Comparison of ENCODE assay signal across 27 cellular contexts in the genomic region with DNA sequence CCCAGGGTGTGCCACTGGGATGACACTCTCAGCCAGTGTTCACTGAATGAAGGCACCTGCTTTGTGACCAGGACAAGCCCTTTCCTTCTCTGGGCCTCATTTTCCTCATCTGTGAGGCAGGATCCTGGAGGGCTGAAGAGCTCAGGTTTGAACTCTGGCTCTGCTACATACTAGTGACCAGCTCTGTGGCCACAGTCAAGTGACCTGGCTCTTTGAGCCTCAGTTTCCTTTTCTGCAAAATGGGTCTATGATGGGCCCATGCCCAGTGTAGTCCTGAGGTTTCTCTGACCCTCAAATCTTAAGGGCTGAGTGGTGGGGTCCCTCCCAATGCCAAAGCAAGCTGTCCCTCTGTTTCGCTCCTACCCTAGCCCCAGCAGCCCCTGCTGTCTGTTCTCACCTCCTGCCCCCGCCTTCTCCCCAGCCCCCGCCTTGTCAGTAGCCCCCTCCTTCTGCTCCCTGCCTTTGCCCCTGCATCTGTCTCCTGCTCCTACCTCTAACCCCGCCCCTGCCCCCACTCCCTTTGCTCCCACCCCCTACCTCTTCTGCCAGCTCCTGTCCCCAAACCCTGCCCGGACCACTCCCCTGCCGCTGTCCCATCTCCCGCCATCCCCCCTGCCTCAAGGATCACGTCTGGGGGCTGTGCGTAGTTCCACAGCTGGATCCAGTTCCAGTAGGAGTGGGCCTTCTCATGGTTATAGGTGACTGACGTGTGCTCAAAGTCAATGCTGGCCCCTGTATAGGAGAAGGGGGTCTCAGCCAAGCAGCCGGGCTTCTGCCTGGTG. TPM values are rescaled to one million over a fixed set of nuclear protein-coding genes. Genes with fewer than 3 reads are reported as not detected.
"Had no signal": no experiment of that assay in that cellular context is flagged by ENCODE, and none has a peak within 500 bp of the region (broad histone marks: within the 10 kb centered on the region; RNA-seq: fewer than 3 reads in every experiment).

No MANE protein-coding gene starts in this region.

- H3K27ac Mint-ChIP-seq: natural killer cell treated with Interleukin-12 subunit alpha and Interleukin-12 subunit beta and Interleukin-15 and Interleukin-18, amount 100 ng/mL, for 72 hours; neural progenitor cell; stimulated activated naive B cell treated with anti-CD40 and anti-IgM and Interleukin-4, amounts not matched to agents 10 μg/mL and 1 μg/mL and 100 μg/mL, for 72 hours had no signal

- H3K4me2 ChIP-seq: neural progenitor cell had no signal

- H3K36me3 ChIP-seq: esophagus muscularis mucosa, gastrocnemius medialis, heart right ventricle, lower lobe of right lung, neural progenitor cell, pancreas, prostate gland, tibial nerve, upper lobe of right lung, vagina had no signal

- H3K27me3 Mint-ChIP-seq: memory B cell; stimulated activated naive B cell treated with anti-CD40 and anti-IgM and Interleukin-4, amounts not matched to agents 10 μg/mL and 1 μg/mL and 100 μg/mL, for 72 hours; stimulated activated naive CD8-positive, alpha-beta T cell treated with anti-CD3 and anti-CD28 coated beads, Interleukin-15, amount 100 ng/mL, for 72 hours had no signal

- H3K27me3 ChIP-seq: gastrocnemius medialis, heart right ventricle, neural progenitor cell, pancreas, testis, tibial nerve, upper lobe of right lung, vagina had no signal

- H2AFZ ChIP-seq: neural progenitor cell had no signal

- H3K9ac ChIP-seq: neural progenitor cell had no signal

- DNase-seq: effector memory CD4-positive, alpha-beta T cell; gastrocnemius medialis; islet precursor cell; lower lobe of right lung; occipital lobe; pancreas; stimulated activated CD4-positive, alpha-beta T cell treated with anti-CD3 and anti-CD28 coated beads, Interleukin-2, amount 100 ng/mL, for 24 hours; stimulated activated CD4-positive, alpha-beta T cell treated with anti-CD3 and anti-CD28 coated beads, Interleukin-4, amount 100 ng/mL, for 4 hours; stimulated activated naive B cell treated with anti-CD40 and anti-IgM and Interleukin-4, amounts not matched to agents 10 μg/mL and 1 μg/mL and 100 μg/mL, for 72 hours; stimulated activated naive CD8-positive, alpha-beta T cell treated with anti-CD3 and anti-CD28 coated beads, Interleukin-15, amount 100 ng/mL, for 72 hours; testis; upper lobe of right lung had no signal

- H3K9me3 Mint-ChIP-seq: memory B cell; natural killer cell treated with Interleukin-12 subunit alpha and Interleukin-12 subunit beta and Interleukin-15 and Interleukin-18, amount 100 ng/mL, for 72 hours; neural progenitor cell; stimulated activated naive CD8-positive, alpha-beta T cell treated with anti-CD3 and anti-CD28 coated beads, Interleukin-15, amount 100 ng/mL, for 72 hours had no signal

- H3K36me3 Mint-ChIP-seq: memory B cell; natural killer cell treated with Interleukin-12 subunit alpha and Interleukin-12 subunit beta and Interleukin-15 and Interleukin-18, amount 100 ng/mL, for 72 hours; neural progenitor cell; stimulated activated naive B cell treated with anti-CD40 and anti-IgM and Interleukin-4, amounts not matched to agents 10 μg/mL and 1 μg/mL and 100 μg/mL, for 72 hours had no signal

- H3K9me3 ChIP-seq: esophagus muscularis mucosa, gastrocnemius medialis, heart right ventricle, lower lobe of right lung, pancreas, prostate gland, testis, tibial nerve, upper lobe of right lung, vagina had no signal

- H3K4me1 ChIP-seq: gastrocnemius medialis, lower lobe of right lung, neural progenitor cell, pancreas, prostate gland, upper lobe of right lung, vagina had no signal

- H3K27ac ChIP-seq: epithelial cell of prostate, esophagus muscularis mucosa, gastrocnemius medialis, lower lobe of right lung, neural progenitor cell, pancreas, prostate gland, testis, upper lobe of right lung, vagina had no signal

- H3K4me3 ChIP-seq: esophagus muscularis mucosa, gastrocnemius medialis, heart right ventricle, lower lobe of right lung, neural progenitor cell, pancreas, prostate gland, testis, tibial nerve, upper lobe of right lung, vagina had no signal

- ATAC-seq: gastrocnemius medialis; left lobe of liver; lower lobe of right lung; pancreas; sciatic nerve; stimulated activated naive B cell treated with anti-CD40 and anti-IgM and Interleukin-4, amounts not matched to agents 10 μg/mL and 1 μg/mL and 100 μg/mL, for 72 hours; stimulated activated naive CD8-positive, alpha-beta T cell treated with anti-CD3 and anti-CD28 coated beads, Interleukin-15, amount 100 ng/mL, for 72 hours; upper lobe of right lung had no signal

- H3K4me3 Mint-ChIP-seq: memory B cell; natural killer cell treated with Interleukin-12 subunit alpha and Interleukin-12 subunit beta and Interleukin-15 and Interleukin-18, amount 100 ng/mL, for 72 hours; stimulated activated naive B cell treated with anti-CD40 and anti-IgM and Interleukin-4, amounts not matched to agents 10 μg/mL and 1 μg/mL and 100 μg/mL, for 72 hours; stimulated activated naive CD8-positive, alpha-beta T cell treated with anti-CD3 and anti-CD28 coated beads, Interleukin-15, amount 100 ng/mL, for 72 hours had no signal

RNA-seq across cellular contexts. Expression of a gene that starts 17.0 kb away (rescaled TPM):
- total RNA-seq: esophagus muscularis mucosa; fibroblast of villous mesenchyme; gastrocnemius medialis; heart right ventricle; left lobe of liver; lower lobe of right lung; natural killer cell treated with Interleukin-12 subunit alpha and Interleukin-12 subunit beta and Interleukin-15 and Interleukin-18, amount 100 ng/mL, for 72 hours; occipital lobe; pancreas; renal cortical epithelial cell; sciatic nerve; skeletal muscle tissue; subcutaneous adipose tissue; tibial nerve; upper lobe of right lung; vagina had no signal
- polyA plus RNA-seq: heart right ventricle, pancreas had no signal

RNA-seq across cellular contexts. Expression of a gene that starts 20.3 kb away (rescaled TPM):
- total RNA-seq: esophagus muscularis mucosa; fibroblast of villous mesenchyme; gastrocnemius medialis; heart right ventricle; natural killer cell treated with Interleukin-12 subunit alpha and Interleukin-12 subunit beta and Interleukin-15 and Interleukin-18, amount 100 ng/mL, for 72 hours; renal cortical epithelial cell; sciatic nerve; skeletal muscle tissue; subcutaneous adipose tissue; tibial nerve; upper lobe of right lung; vagina had no signal
- polyA plus RNA-seq: heart right ventricle had no signal

RNA-seq across cellular contexts. Expression of a gene that starts 44.2 kb away (rescaled TPM):
- total RNA-seq: esophagus muscularis mucosa; fibroblast of villous mesenchyme; gastrocnemius medialis; heart right ventricle; left lobe of liver; lower lobe of right lung; natural killer cell treated with Interleukin-12 subunit alpha and Interleukin-12 subunit beta and Interleukin-15 and Interleukin-18, amount 100 ng/mL, for 72 hours; occipital lobe; pancreas; prostate gland; renal cortical epithelial cell; sciatic nerve; skeletal muscle tissue; subcutaneous adipose tissue; tibial nerve; upper lobe of right lung; vagina had no signal
- polyA plus RNA-seq: heart right ventricle, pancreas had no signal
